1 cellular context compared by ENCODE assay signal in genomic region chr2:162574615-162575452, GRCh38.
TF ChIP-seq lines count a peak whose summit lies in the region.

No MANE protein-coding gene starts in this region.

TF ChIP-seq in HepG2, 621 proteins besides CTCF, POLR2A, EP300 and RAD21 (continued from another document and continues in another):
- TF ChIP-seq PBX2 (CRISPR knock-in tag; IDR thresholded peaks at IDR 0.05) (no peak), ZBTB1 (CRISPR knock-in tag; IDR thresholded peaks at IDR 0.05; ENCODE audit: borderline replicate concordance) (no peak), PRPF4 (IDR thresholded peaks at IDR 0.05; ENCODE audit: low read depth, low read length, poor library complexity, severe bottlenecking) (peak; percentile 25), HINFP (CRISPR knock-in tag; IDR thresholded peaks at IDR 0.05; ENCODE audit: low read depth) (peak; percentile 65; the same call in 1 of the 2 replicates), ZNF614 (CRISPR knock-in tag; IDR thresholded peaks at IDR 0.05; ENCODE audit: borderline replicate concordance) (0 out of 2 replicates have a peak, but pooled peaks have one; percentile 61), DDIT3 (CRISPR knock-in tag; IDR thresholded peaks at IDR 0.05) (no peak), ZBTB7B (CRISPR knock-in tag; IDR thresholded peaks at IDR 0.05) (no peak), TSC22D2 (CRISPR knock-in tag; IDR thresholded peaks at IDR 0.05; ENCODE audit: borderline replicate concordance) (no peak), ATF4 (CRISPR knock-in tag; IDR thresholded peaks at IDR 0.05) (peak in 1 of 2 experiments; percentile 84; a peak in 2 of 4 replicates), NRL (CRISPR knock-in tag; IDR thresholded peaks at IDR 0.05; ENCODE audit: borderline replicate concordance) (no peak), NCOR1 (IDR thresholded peaks at IDR 0.05; ENCODE audit: borderline replicate concordance, low read length) (peak; percentile 90; the same call in 1 of the 2 replicates), FOXP1 (IDR thresholded peaks at IDR 0.05) (peak; percentile 54; the same call in 1 of the 2 replicates), FOXP1 (CRISPR knock-in tag; IDR thresholded peaks at IDR 0.05) (peak; percentile 82), ZFP36L2 (CRISPR knock-in tag; IDR thresholded peaks at IDR 0.05) (no peak), HMGXB4 (CRISPR knock-in tag; IDR thresholded peaks at IDR 0.05; ENCODE audit: borderline replicate concordance in 1 of 2, low read depth in 1 of 2) (no peak), ZNF570 (CRISPR knock-in tag; IDR thresholded peaks at IDR 0.05; ENCODE audit: borderline replicate concordance) (no peak; the same call in 1 of the 2 replicates), SIN3A (IDR thresholded peaks at IDR 0.05; ENCODE audit: borderline replicate concordance, low read depth, low read length) (0 out of 2 replicates have a peak, but pooled peaks have one; percentile 45), ZNF703 (CRISPR knock-in tag; IDR thresholded peaks at IDR 0.05; ENCODE audit: borderline replicate concordance) (no peak; the same call in 1 of the 2 replicates), MYNN (CRISPR knock-in tag; IDR thresholded peaks at IDR 0.05; ENCODE audit: low read depth) (no peak), MZF1 (CRISPR knock-in tag; IDR thresholded peaks at IDR 0.05; ENCODE audit: borderline replicate concordance) (no peak), ZNF552 (CRISPR knock-in tag; IDR thresholded peaks at IDR 0.05; ENCODE audit: borderline replicate concordance) (no peak), ZNF513 (CRISPR knock-in tag; conservative IDR thresholded peaks at IDR 0.05) (no peak), RBM22 (optimal IDR thresholded peaks at IDR 0.05; ENCODE audit: low read length) (no peak), ZNF235 (CRISPR knock-in tag; IDR thresholded peaks at IDR 0.05; ENCODE audit: borderline replicate concordance) (no peak), NFIC (IDR thresholded peaks at IDR 0.05; ENCODE audit: low read length) (peak; percentile 90), RFX3 (CRISPR knock-in tag; IDR thresholded peaks at IDR 0.05) (peak; percentile 32; the same call in 1 of the 2 replicates), MXD4 (CRISPR knock-in tag; IDR thresholded peaks at IDR 0.05) (no peak), ZBTB38 (CRISPR knock-in tag; IDR thresholded peaks at IDR 0.05) (no peak), SMAD9 (CRISPR knock-in tag; IDR thresholded peaks at IDR 0.05) (no peak), ZNF749 (CRISPR knock-in tag; IDR thresholded peaks at IDR 0.05; ENCODE audit: borderline replicate concordance) (no peak), HMG20B (CRISPR knock-in tag; conservative IDR thresholded peaks at IDR 0.05) (no peak; the same call in 1 of the 2 replicates), ZMAT5 (CRISPR knock-in tag; IDR thresholded peaks at IDR 0.05; ENCODE audit: borderline replicate concordance, low read depth) (no peak), ZBTB44 (CRISPR knock-in tag; IDR thresholded peaks at IDR 0.05) (no peak), ZNF343 (CRISPR knock-in tag; IDR thresholded peaks at IDR 0.05) (peak; percentile 66; the same call in 1 of the 2 replicates), NFRKB (IDR thresholded peaks at IDR 0.05) (no peak), ZNF883 (CRISPR knock-in tag; IDR thresholded peaks at IDR 0.05; ENCODE audit: not compliant biosample characterization) (no peak), CHD4 (IDR thresholded peaks at IDR 0.05; ENCODE audit: borderline replicate concordance, low read length) (no peak; the same call in 1 of the 2 replicates), ZBTB20 (CRISPR knock-in tag; IDR thresholded peaks at IDR 0.05; ENCODE audit: borderline replicate concordance, low read depth) (peak; percentile 64; the same call in 1 of the 2 replicates), AHR (CRISPR knock-in tag; IDR thresholded peaks at IDR 0.05) (no peak; the same call in 1 of the 2 replicates), ZNF83 (CRISPR knock-in tag; IDR thresholded peaks at IDR 0.05; ENCODE audit: borderline replicate concordance) (no peak), ZMYM2 (CRISPR knock-in tag; IDR thresholded peaks at IDR 0.05) (no peak), TFAP4 (IDR thresholded peaks at IDR 0.05; ENCODE audit: borderline replicate concordance, low read depth) (peak; percentile 73; the same call in 1 of the 2 replicates), NCOA5 (CRISPR knock-in tag; IDR thresholded peaks at IDR 0.05) (no peak), IKZF5 (CRISPR knock-in tag; IDR thresholded peaks at IDR 0.05) (peak; percentile 94), ZNF160 (CRISPR knock-in tag; IDR thresholded peaks at IDR 0.05) (no peak), ATM (IDR thresholded peaks at IDR 0.05; ENCODE audit: borderline replicate concordance) (peak; percentile 100), NKX3-1 (CRISPR knock-in tag; IDR thresholded peaks at IDR 0.05) (no peak), KLF15 (CRISPR knock-in tag; IDR thresholded peaks at IDR 0.05; ENCODE audit: borderline replicate concordance) (no peak), XBP1 (CRISPR knock-in tag; IDR thresholded peaks at IDR 0.05) (no peak), SPEN (CRISPR knock-in tag; IDR thresholded peaks at IDR 0.05; ENCODE audit: low read depth) (peak; percentile 77), MIXL1 (CRISPR knock-in tag; IDR thresholded peaks at IDR 0.05) (peak; percentile 96), PCBP2 (optimal IDR thresholded peaks at IDR 0.05; ENCODE audit: low read depth, low read length, poor library complexity, severe bottlenecking) (no peak), ZNF337 (CRISPR knock-in tag; IDR thresholded peaks at IDR 0.05; ENCODE audit: borderline replicate concordance, low read depth) (no peak), HOXD1 (CRISPR knock-in tag; IDR thresholded peaks at IDR 0.05) (0 out of 2 replicates have a peak, but pooled peaks have one; percentile 41), ZNF652 (CRISPR knock-in tag; IDR thresholded peaks at IDR 0.05; ENCODE audit: borderline replicate concordance, low read depth) (peak; percentile 33; the same call in 1 of the 2 replicates), ZNF138 (CRISPR knock-in tag; IDR thresholded peaks at IDR 0.05; ENCODE audit: low read depth) (no peak), PHF5A (CRISPR knock-in tag; IDR thresholded peaks at IDR 0.05; ENCODE audit: low read depth, unreplicated experiment) (peak; percentile 82), CBX1 (IDR thresholded peaks at IDR 0.05; ENCODE audit: low read depth) (peak; percentile 40), REXO4 (CRISPR knock-in tag; IDR thresholded peaks at IDR 0.05; ENCODE audit: borderline replicate concordance) (no peak), FOXK1 (CRISPR knock-in tag; IDR thresholded peaks at IDR 0.05; ENCODE audit: borderline replicate concordance, low read depth) (peak; percentile 57; the same call in 1 of the 2 replicates), ZXDC (CRISPR knock-in tag; IDR thresholded peaks at IDR 0.05) (no peak)
